Comparison of ENCODE assay signal across 9 cellular contexts in genomic region chr7:129831424-129832058, GRCh38.
DNase-seq lines count a peak whose midpoint lies in the region; ATAC-seq and TF ChIP-seq lines count a peak whose summit lies in the region.
"Had no signal": no experiment of that assay in that cellular context is flagged by ENCODE, and none has a peak within 500 bp of the region (broad histone marks: within the 10 kb centered on the region; RNA-seq: fewer than 3 reads in every experiment).

No MANE protein-coding gene starts in this region.

- TF ChIP-seq CTCF in brain microvascular endothelial cell (IDR thresholded peaks at IDR 0.05; ENCODE audit: low read depth, low read length, missing control alignments) = no peak
- no peak for TF ChIP-seq CTCF in upper lobe of left lung (IDR thresholded peaks at IDR 0.05)

- H3K4me1 ChIP-seq in upper lobe of left lung = peaks cover 14 to 38% (median 26%) of the 10 kb centered on the region in 4 donors

- H3K27me3 ChIP-seq in brain microvascular endothelial cell (replicated peaks) (no peaks in the 10 kb centered on the region), upper lobe of left lung (no peaks in the 10 kb centered on the region)

- H3K36me3 ChIP-seq in brain microvascular endothelial cell (replicated peaks) = peaks cover 12% of the 10 kb centered on the region
- peaks cover 0 to 29% (median 6%) of the 10 kb centered on the region in 4 donors for H3K36me3 ChIP-seq in upper lobe of left lung

- TF ChIP-seq POLR2A in upper lobe of left lung (IDR thresholded peaks at IDR 0.05) = no peak

- H3K4me3 ChIP-seq in brain microvascular endothelial cell (ENCODE audit: low read depth, low read length) (no peak overlapping the region), upper lobe of left lung (no peak overlapping the region)

- ATAC-seq in upper lobe of left lung (ENCODE audit: low FRiP score in 2 of 2) = peak; percentile 6 to 67

- no peaks in the 10 kb centered on the region for H3K9me3 ChIP-seq in upper lobe of left lung

- peak; percentile 39 for DNase-seq in DMS 273 (lab: John Stamatoyannopoulos, UW; ENCODE audit: unreplicated experiment)
- no peak for DNase-seq in DMS 273 treated with DMSO at 0.1 percent for 48 hours (lab: John Stamatoyannopoulos, UW)
- DNase-seq in brain microvascular endothelial cell = peak; percentile 79
- peak; percentile 91 for DNase-seq in left kidney (ENCODE audit: low read depth, low spot score)
- DNase-seq in upper lobe of left lung = no peak
- DNase-seq in stimulated activated CD4-positive, alpha-beta T cell treated with anti-CD3 and anti-CD28 coated beads, Interleukin-2, amount 100 ng/mL, for 48 hours = no peak
- DNase-seq in SHP77 treated with DMSO at 0.1 percent for 48 hours (lab: John Stamatoyannopoulos, UW) = no peak
- no peak for DNase-seq in DMS114 treated with DMSO at 0.1 percent for 48 hours (lab: John Stamatoyannopoulos, UW; ENCODE audit: unreplicated experiment)
- DNase-seq: Karpas-422 had no signal

- peak overlapping the region; percentile 70 for H3K27ac ChIP-seq in brain microvascular endothelial cell
- peak overlapping the region; percentile 36 to 71 (median 66) for H3K27ac ChIP-seq in upper lobe of left lung

- 74 to 79% methylated on average over 5 of the region's 5 CpGs for WGBS in upper lobe of left lung, 2 donors

- in situ Hi-C loops in brain microvascular endothelial cell (cut with HindIII; ENCODE audit: low pct_ligation_motif_present, low sequenced_read_pairs) = no loop called here

- peak in 1 of 4 donors; percentile 54 for TF ChIP-seq EP300 in upper lobe of left lung (IDR thresholded peaks at IDR 0.05)

Comparison
In these comparisons a context has a peak if more than half of its experiments do, and no peak if none do; other contexts are left out.
1. DNase-seq: peak in DMS 273 (single experiment), brain microvascular endothelial cell (single experiment) and left kidney (single experiment); none in DMS 273 treated with DMSO at 0.1 percent for 48 hours (single experiment), upper lobe of left lung (0 of 2), stimulated activated CD4-positive, alpha-beta T cell treated with anti-CD3 and anti-CD28 coated beads, Interleukin-2, amount 100 ng/mL, for 48 hours (0 of 2), SHP77 treated with DMSO at 0.1 percent for 48 hours (single experiment) and DMS114 treated with DMSO at 0.1 percent for 48 hours (single experiment).